In genomic region chr6:70124443-70124842, GRCh38 we compare ENCODE assay signal across 19 cellular contexts.
DNase-seq lines count a peak whose midpoint lies in the region; ATAC-seq lines count a peak whose summit lies in the region.
"Had no signal": no experiment of that assay in that cellular context is flagged by ENCODE, and none has a peak within 500 bp of the region (broad histone marks: within the 10 kb centered on the region; RNA-seq: fewer than 3 reads in every experiment).

No MANE protein-coding gene starts in this region.

- CTCF ChIA-PET in T-cell (lab: Charles Lee) = no interaction called here

- H3K27me3 ChIP-seq in ACC112 (ENCODE audit: insufficient read depth, low read length) = 0 out of 2 replicates have a peak, but pooled peaks cover 7% of the 10 kb centered on the region
- no peaks in the 10 kb centered on the region for H3K27me3 ChIP-seq in mesenchymal stem cell (ENCODE audit: control insufficient read depth in 1 of 2, insufficient read depth in 1 of 2, low read length in 2 of 2)
- H3K27me3 ChIP-seq: BE2C had no signal

- H3K4me3 ChIP-seq in ACC112 (ENCODE audit: low read depth, low read length) (no peak overlapping the region; the same call in 1 of the 2 replicates), mesenchymal stem cell (ENCODE audit: insufficient read depth in 1 of 2, low read depth in 1 of 2, low read length in 2 of 2) (peak overlapping the region in 1 of 2 experiments; percentile 27)
- H3K4me3 ChIP-seq: PC-9 had no signal

- peak; percentile 61 for ATAC-seq in GM21423 (IDR thresholded peaks at IDR 0.05; ENCODE audit: unreplicated experiment)
- ATAC-seq in HG03378 (IDR thresholded peaks at IDR 0.05; ENCODE audit: unreplicated experiment) = peak; percentile 65
- no peak for ATAC-seq in HG03139 (IDR thresholded peaks at IDR 0.05; ENCODE audit: unreplicated experiment)
- no peak for ATAC-seq in HG02938 (IDR thresholded peaks at IDR 0.05; ENCODE audit: unreplicated experiment)
- ATAC-seq in stimulated activated memory B cell treated with anti-CD40 and anti-IgM and Interleukin-4, amounts not matched to agents 10 μg/mL and 1 μg/mL and 100 μg/mL, for 72 hours = no peak
- ATAC-seq in T-cell (replicated peaks in 1 of 4) = no peak

- POLR2A ChIA-PET in T-cell (lab: Charles Lee) = no interaction called here

- H2BK5ac ChIP-seq in mesenchymal stem cell (ENCODE audit: low read depth, low read length, poor library complexity, severe bottlenecking) = peak overlapping the region; percentile 98

- H3K36me3 ChIP-seq in ACC112 (ENCODE audit: insufficient read depth, low read length) = no peaks in the 10 kb centered on the region
- H3K36me3 ChIP-seq in mesenchymal stem cell (ENCODE audit: control insufficient read depth in 1 of 2, insufficient read depth in 2 of 2, low read depth in 1 of 2, low read length in 2 of 2) = no peaks in the 10 kb centered on the region
- H3K36me3 ChIP-seq: BE2C had no signal

- no peaks in the 10 kb centered on the region for H3K9me3 ChIP-seq in mesenchymal stem cell (ENCODE audit: control insufficient read depth, low read length)
- H3K9me3 ChIP-seq: BE2C had no signal

- no peak for DNase-seq in mesenchymal stem cell
- no peak for DNase-seq in T-cell
- DNase-seq: 8988T; BE2C; CD4-positive, CD25-positive, alpha-beta regulatory T cell; COR-L47; H9; NCI-H1417 treated with DMSO at 0.1 percent for 48 hours; NCI-H1930; NCI-H226; PC-9 had no signal

- H3K4me3 Mint-ChIP-seq in stimulated activated memory B cell treated with anti-CD40 and anti-IgM and Interleukin-4, amounts not matched to agents 10 μg/mL and 1 μg/mL and 100 μg/mL, for 72 hours = no peak overlapping the region
- no peak overlapping the region for H3K4me3 Mint-ChIP-seq in T-cell
- H3K4me3 Mint-ChIP-seq: CD4-positive, CD25-positive, alpha-beta regulatory T cell; H9 had no signal

- H2BK120ac ChIP-seq in mesenchymal stem cell (ENCODE audit: low read depth, low read length) = no peak overlapping the region

- peak overlapping the region; percentile 94 for H2AK5ac ChIP-seq in mesenchymal stem cell (ENCODE audit: low read length, severe bottlenecking)

- peak overlapping the region; percentile 48 for H3K27ac ChIP-seq in ACC112 (ENCODE audit: low read depth, low read length)
- peak overlapping the region; percentile 99 for H3K27ac ChIP-seq in mesenchymal stem cell (ENCODE audit: low read length, poor library complexity, severe bottlenecking)
- H3K27ac ChIP-seq: HL-60, KMS-11, PC-9 had no signal

- H3K9me3 Mint-ChIP-seq in stimulated activated memory B cell treated with anti-CD40 and anti-IgM and Interleukin-4, amounts not matched to agents 10 μg/mL and 1 μg/mL and 100 μg/mL, for 72 hours = no peaks in the 10 kb centered on the region
- no peaks in the 10 kb centered on the region for H3K9me3 Mint-ChIP-seq in T-cell
- H3K9me3 Mint-ChIP-seq: H9 had no signal

- H3K79me1 ChIP-seq in mesenchymal stem cell (replicated peaks; ENCODE audit: low read length, poor library complexity, severe bottlenecking) = no peaks in the 10 kb centered on the region

- peaks cover 16% of the 10 kb centered on the region for H3K4me1 ChIP-seq in ACC112 (ENCODE audit: control insufficient read depth, insufficient read depth, low read length, unreplicated experiment)
- H3K4me1 ChIP-seq in mesenchymal stem cell (ENCODE audit: control insufficient read depth, insufficient read depth, low read depth, low read length) = peaks cover 3% of the 10 kb centered on the region
- H3K4me1 ChIP-seq: BE2C had no signal

- H4K91ac ChIP-seq in mesenchymal stem cell (ENCODE audit: low read length) = no peak overlapping the region

- peaks cover 20% of the 10 kb centered on the region for H3K36me3 Mint-ChIP-seq in stimulated activated memory B cell treated with anti-CD40 and anti-IgM and Interleukin-4, amounts not matched to agents 10 μg/mL and 1 μg/mL and 100 μg/mL, for 72 hours
- no peaks in the 10 kb centered on the region for H3K36me3 Mint-ChIP-seq in T-cell
- H3K36me3 Mint-ChIP-seq: CD4-positive, CD25-positive, alpha-beta regulatory T cell had no signal

- H3K27ac Mint-ChIP-seq in stimulated activated memory B cell treated with anti-CD40 and anti-IgM and Interleukin-4, amounts not matched to agents 10 μg/mL and 1 μg/mL and 100 μg/mL, for 72 hours = no peak overlapping the region
- H3K27ac Mint-ChIP-seq in T-cell = no peak overlapping the region
- H3K27ac Mint-ChIP-seq: CD4-positive, CD25-positive, alpha-beta regulatory T cell; H9 had no signal

- H2BK15ac ChIP-seq in mesenchymal stem cell (ENCODE audit: low read depth, poor library complexity, severe bottlenecking) = no peak overlapping the region

- H2AFZ ChIP-seq in ACC112 (ENCODE audit: low read length, unreplicated experiment) (no peak overlapping the region), mesenchymal stem cell (ENCODE audit: low read depth, low read length) (no peak overlapping the region)
- H2AFZ ChIP-seq: PC-9 had no signal

- no peak overlapping the region for H2BK12ac ChIP-seq in mesenchymal stem cell (ENCODE audit: low read length in 2 of 2)

- no peak overlapping the region for H3K18ac ChIP-seq in mesenchymal stem cell (ENCODE audit: low read depth in 1 of 2, low read length in 2 of 2)

- no peak overlapping the region for H3K14ac ChIP-seq in mesenchymal stem cell (ENCODE audit: low read length in 2 of 2)

- no peaks in the 10 kb centered on the region for H3K4me1 Mint-ChIP-seq in stimulated activated memory B cell treated with anti-CD40 and anti-IgM and Interleukin-4, amounts not matched to agents 10 μg/mL and 1 μg/mL and 100 μg/mL, for 72 hours
- no peaks in the 10 kb centered on the region for H3K4me1 Mint-ChIP-seq in T-cell
- H3K4me1 Mint-ChIP-seq: CD4-positive, CD25-positive, alpha-beta regulatory T cell; H9 had no signal

- no peak overlapping the region for H3K23ac ChIP-seq in mesenchymal stem cell (ENCODE audit: low read length in 2 of 2)

- H3K79me2 ChIP-seq in ACC112 (ENCODE audit: control insufficient read depth, insufficient read depth, low read length, unreplicated experiment) = no peaks in the 10 kb centered on the region

- H3K9ac ChIP-seq in mesenchymal stem cell (ENCODE audit: low read length) = peak overlapping the region; percentile 21
- H3K9ac ChIP-seq: KMS-11 had no signal

- WGBS in mesenchymal stem cell = no CpG with 5 or more reads among the region's 1 CpG

- no peak overlapping the region for H3K4ac ChIP-seq in mesenchymal stem cell (ENCODE audit: low read depth in 1 of 2, low read length in 2 of 2)

- no peaks in the 10 kb centered on the region for H3K27me3 Mint-ChIP-seq in stimulated activated memory B cell treated with anti-CD40 and anti-IgM and Interleukin-4, amounts not matched to agents 10 μg/mL and 1 μg/mL and 100 μg/mL, for 72 hours
- H3K27me3 Mint-ChIP-seq in T-cell = peaks cover 2 to 4% of the 10 kb centered on the region in 2 donors
- H3K27me3 Mint-ChIP-seq: CD4-positive, CD25-positive, alpha-beta regulatory T cell had no signal

- no peak overlapping the region for H4K8ac ChIP-seq in mesenchymal stem cell (ENCODE audit: low read length)

- H3K4me2 ChIP-seq in mesenchymal stem cell (ENCODE audit: low read length, poor library complexity, severe bottlenecking) = peak overlapping the region; percentile 27
- H3K4me2 ChIP-seq: KMS-11, PC-9 had no signal

Comparison
In these comparisons a context has a peak if more than half of its experiments do, and no peak if none do; other contexts are left out.
1. ATAC-seq: peak in GM21423 (single experiment) and HG03378 (single experiment); none in HG03139 (single experiment), HG02938 (single experiment), stimulated activated memory B cell treated with anti-CD40 and anti-IgM and Interleukin-4, amounts not matched to agents 10 μg/mL and 1 μg/mL and 100 μg/mL, for 72 hours (single experiment) and T-cell (0 of 4).